In genomic region chr11:1916132-1916985, GRCh38 we compare ENCODE assay signal across 1 cellular context.
TF ChIP-seq lines count a peak whose summit lies in the region.

No MANE protein-coding gene starts in this region.

TF ChIP-seq in SK-N-SH, 30 proteins besides CTCF, POLR2A, EP300 and RAD21:
- TF ChIP-seq GABPA (IDR thresholded peaks at IDR 0.05; ENCODE audit: low read depth) = no peak
- TF ChIP-seq RXRA (IDR thresholded peaks at IDR 0.05; ENCODE audit: borderline replicate concordance, low read depth) = no peak
- no peak for TF ChIP-seq ZBTB33 (IDR thresholded peaks at IDR 0.05; ENCODE audit: borderline replicate concordance, low read depth)
- TF ChIP-seq RFX5 (IDR thresholded peaks at IDR 0.05; ENCODE audit: low read length) = no peak
- no peak for TF ChIP-seq TEAD4 (IDR thresholded peaks at IDR 0.05; ENCODE audit: borderline replicate concordance, insufficient read depth)
- no peak for TF ChIP-seq CHD2 (IDR thresholded peaks at IDR 0.05; ENCODE audit: low read length, partially characterized antibody)
- TF ChIP-seq USF2 (IDR thresholded peaks at IDR 0.05; ENCODE audit: borderline replicate concordance, low read depth, low read length) = no peak
- no peak for TF ChIP-seq RCOR1 (IDR thresholded peaks at IDR 0.05; ENCODE audit: low read length)
- TF ChIP-seq POLR2AphosphoS5 (IDR thresholded peaks at IDR 0.05; ENCODE audit: low read depth, low read length) = no peak
- TF ChIP-seq MEF2A (IDR thresholded peaks at IDR 0.05; ENCODE audit: borderline replicate concordance, low read depth) = no peak
- no peak for TF ChIP-seq ELF1 (IDR thresholded peaks at IDR 0.05)
- TF ChIP-seq MXI1 (IDR thresholded peaks at IDR 0.05; ENCODE audit: low read depth, low read length) = no peak
- TF ChIP-seq PBX3 (IDR thresholded peaks at IDR 0.05) = no peak
- no peak for TF ChIP-seq FOSL2 (IDR thresholded peaks at IDR 0.05; ENCODE audit: borderline replicate concordance, low read depth)
- no peak for TF ChIP-seq IRF3 (IDR thresholded peaks at IDR 0.05; ENCODE audit: low read depth, low read length)
- TF ChIP-seq EZH2phosphoT487 (IDR thresholded peaks at IDR 0.05; ENCODE audit: borderline replicate concordance, low read depth) = no peak
- TF ChIP-seq NRF1 (IDR thresholded peaks at IDR 0.05; ENCODE audit: low read depth, low read length) = no peak
- no peak for TF ChIP-seq USF1 (IDR thresholded peaks at IDR 0.05; ENCODE audit: borderline replicate concordance, low read depth)
